Comparison of ENCODE assay signal across 20 cellular contexts in genomic region chr2:216791303-216791702, GRCh38.
DNase-seq lines count a peak whose midpoint lies in the region; ATAC-seq and TF ChIP-seq lines count a peak whose summit lies in the region.
"Had no signal": no experiment of that assay in that cellular context is flagged by ENCODE, and none has a peak within 500 bp of the region (broad histone marks: within the 10 kb centered on the region; RNA-seq: fewer than 3 reads in every experiment).

No MANE protein-coding gene starts in this region.

- H3K4me2 ChIP-seq in GM23248 (ENCODE audit: unreplicated experiment) (peak overlapping the region; percentile 19), mesenchymal stem cell (ENCODE audit: low read length, poor library complexity, severe bottlenecking) (no peak overlapping the region)

- TF ChIP-seq CTCF in esophagus squamous epithelium (IDR thresholded peaks at IDR 0.05), result no peak

- no peak overlapping the region for H2BK120ac ChIP-seq in mesenchymal stem cell (ENCODE audit: low read depth, low read length)

- intact Hi-C loops in esophagus squamous epithelium (cut with DNase I), result no loop called here

- H3K27ac ChIP-seq in GM23248, result peak overlapping the region; percentile 75
- H3K27ac ChIP-seq in esophagus squamous epithelium, result peak overlapping the region in 3 of 4 donors; percentile 44 to 72 (median 69)
- no peak overlapping the region for H3K27ac ChIP-seq in mesenchymal stem cell (ENCODE audit: low read length, poor library complexity, severe bottlenecking)
- peak overlapping the region; percentile 85 for H3K27ac ChIP-seq in subcutaneous abdominal adipose tissue (ENCODE audit: low read depth, low read length)
- H3K27ac ChIP-seq: colonic mucosa had no signal

- in situ Hi-C loops in GM23248 (cut with MboI), result no loop called here

- no peak overlapping the region for H4K8ac ChIP-seq in mesenchymal stem cell (ENCODE audit: low read length)

- no peak overlapping the region for H3K23ac ChIP-seq in mesenchymal stem cell (ENCODE audit: low read length in 2 of 2)

- no peak overlapping the region for H3K4ac ChIP-seq in mesenchymal stem cell (ENCODE audit: low read depth in 1 of 2, low read length in 2 of 2)

- TF ChIP-seq POLR2A in esophagus squamous epithelium (IDR thresholded peaks at IDR 0.05), result no peak

- H2BK5ac ChIP-seq in mesenchymal stem cell (ENCODE audit: low read depth, low read length, poor library complexity, severe bottlenecking), result no peak overlapping the region

- H3K79me2 ChIP-seq in GM23248 (ENCODE audit: insufficient read depth), result no peaks in the 10 kb centered on the region

- no peaks in the 10 kb centered on the region for H3K9me2 ChIP-seq in GM23248 (ENCODE audit: insufficient read depth)

- no peak overlapping the region for H3K14ac ChIP-seq in mesenchymal stem cell (ENCODE audit: low read length in 2 of 2)

- H3F3A ChIP-seq in GM23248 (ENCODE audit: insufficient read depth), result 0 out of 2 replicates have a peak, but pooled peaks cover 6% of the 10 kb centered on the region

- no peak overlapping the region for H4K91ac ChIP-seq in mesenchymal stem cell (ENCODE audit: low read length)

- H3K4me3 ChIP-seq in GM23248 (no peak overlapping the region), esophagus squamous epithelium (no peak overlapping the region), mesenchymal stem cell (ENCODE audit: insufficient read depth in 1 of 2, low read depth in 1 of 2, low read length in 2 of 2) (no peak overlapping the region), subcutaneous abdominal adipose tissue (ENCODE audit: low read depth in 1 of 5, low read length in 5 of 5) (no peak overlapping the region)
- H3K4me3 ChIP-seq: colonic mucosa, lung, upper lobe of left lung had no signal

- H2AFZ ChIP-seq in GM23248, result peak overlapping the region; percentile 65; the same call in 1 of the 2 replicates
- H2AFZ ChIP-seq in mesenchymal stem cell (ENCODE audit: low read depth, low read length), result no peak overlapping the region

- 20% methylated on average over 2 of the region's 2 CpGs for WGBS in GM23248 (ENCODE audit: low coverage in 1 of 2, low lambda C conversion rate in 2 of 2, missing lambda C conversion rate in 2 of 2), 2 experiments
- WGBS in esophagus squamous epithelium, 2 donors, result 40 to 78% methylated on average over 2 of the region's 2 CpGs
- 58% methylated on average over 1 of the region's 2 CpGs for WGBS in mesenchymal stem cell

- no peak overlapping the region for H2AK5ac ChIP-seq in mesenchymal stem cell (ENCODE audit: low read length, severe bottlenecking)

- H3K27me3 ChIP-seq in GM23248 (replicated peaks; ENCODE audit: insufficient read depth) (no peaks in the 10 kb centered on the region), esophagus squamous epithelium (peaks cover 0 to 13% (median 0%) of the 10 kb centered on the region in 4 donors), mesenchymal stem cell (ENCODE audit: control insufficient read depth in 1 of 2, insufficient read depth in 1 of 2, low read length in 2 of 2) (no peaks in the 10 kb centered on the region), subcutaneous abdominal adipose tissue (ENCODE audit: control insufficient read depth in 5 of 5, insufficient read depth in 4 of 5, low read length in 5 of 5) (no peaks in the 10 kb centered on the region)
- H3K27me3 ChIP-seq: colonic mucosa, upper lobe of left lung had no signal

- ATAC-seq in GM21360 (IDR thresholded peaks at IDR 0.05; ENCODE audit: unreplicated experiment), result no peak
- no peak for ATAC-seq in HG02642 (IDR thresholded peaks at IDR 0.05; ENCODE audit: poor library complexity, unreplicated experiment)
- ATAC-seq: naive thymus-derived CD4-positive, alpha-beta T cell; T-cell had no signal

- H3K9ac ChIP-seq in GM23248 (no peak overlapping the region), mesenchymal stem cell (ENCODE audit: low read length) (peak overlapping the region; percentile 20), subcutaneous abdominal adipose tissue (ENCODE audit: low read length in 5 of 5) (no peak overlapping the region)

- H2BK12ac ChIP-seq in mesenchymal stem cell (ENCODE audit: low read length in 2 of 2), result no peak overlapping the region

- peaks cover 23% of the 10 kb centered on the region for H3K4me1 ChIP-seq in GM23248 (ENCODE audit: insufficient read depth)
- H3K4me1 ChIP-seq in esophagus squamous epithelium, result peaks cover 0 to 49% (median 13%) of the 10 kb centered on the region in 3 donors
- H3K4me1 ChIP-seq in mesenchymal stem cell (ENCODE audit: control insufficient read depth, insufficient read depth, low read depth, low read length), result no peaks in the 10 kb centered on the region
- peaks cover 2 to 43% (median 35%) of the 10 kb centered on the region in 5 donors for H3K4me1 ChIP-seq in subcutaneous abdominal adipose tissue (ENCODE audit: control insufficient read depth in 5 of 5, insufficient read depth in 5 of 5, low read length in 5 of 5)
- H3K4me1 ChIP-seq: colonic mucosa had no signal

- H4K20me1 ChIP-seq in GM23248 (ENCODE audit: insufficient read depth), result no peaks in the 10 kb centered on the region

- H2BK15ac ChIP-seq in mesenchymal stem cell (ENCODE audit: low read depth, poor library complexity, severe bottlenecking), result no peak overlapping the region

- H3K79me1 ChIP-seq in mesenchymal stem cell (replicated peaks; ENCODE audit: low read length, poor library complexity, severe bottlenecking), result no peaks in the 10 kb centered on the region

- H3K9me3 ChIP-seq in GM23248 (ENCODE audit: low read depth) (no peaks in the 10 kb centered on the region), esophagus squamous epithelium (no peaks in the 10 kb centered on the region), mesenchymal stem cell (ENCODE audit: control insufficient read depth, low read length) (no peaks in the 10 kb centered on the region), subcutaneous abdominal adipose tissue (ENCODE audit: control insufficient read depth in 5 of 5, low read length in 5 of 5) (no peaks in the 10 kb centered on the region)
- H3K9me3 ChIP-seq: colonic mucosa, upper lobe of left lung had no signal

- no peaks in the 10 kb centered on the region for H3K36me3 ChIP-seq in GM23248 (ENCODE audit: low read depth)
- no peaks in the 10 kb centered on the region for H3K36me3 ChIP-seq in esophagus squamous epithelium
- no peaks in the 10 kb centered on the region for H3K36me3 ChIP-seq in mesenchymal stem cell (ENCODE audit: control insufficient read depth in 1 of 2, insufficient read depth in 2 of 2, low read depth in 1 of 2, low read length in 2 of 2)
- H3K36me3 ChIP-seq in subcutaneous abdominal adipose tissue (ENCODE audit: control insufficient read depth in 5 of 5, insufficient read depth in 5 of 5, low read length in 5 of 5), result no peaks in the 10 kb centered on the region
- H3K36me3 ChIP-seq: colonic mucosa, upper lobe of left lung had no signal

- peak; percentile 34 for DNase-seq in GM23248
- no peak for DNase-seq in esophagus squamous epithelium (lab: John Stamatoyannopoulos, UW)
- no peak for DNase-seq in mesenchymal stem cell
- no peak for DNase-seq in NCI-H1417 treated with DMSO at 0.1 percent for 48 hours (lab: John Stamatoyannopoulos, UW)
- DNase-seq in NCI-H446 treated with DMSO at 0.1 percent for 48 hours (lab: John Stamatoyannopoulos, UW), result no peak
- DNase-seq: activated naive CD4-positive, alpha-beta T cell; colonic mucosa; DND-41; naive thymus-derived CD4-positive, alpha-beta T cell; NCI-H187 treated with DMSO at 0.1 percent for 48 hours; NCI-H345; NK-92 treated with Interleukin-12 subunit alpha and Interleukin-12 subunit beta, amount 100 ng/mL, for 24 hours; posterior cingulate gyrus; stimulated activated CD4-positive, alpha-beta T cell treated with anti-CD3 and anti-CD28 coated beads, Interleukin-12 subunit alpha, Interleukin-12 subunit beta, amount 100 ng/mL, for 4 hours; T-cell; upper lobe of left lung had no signal

- no peak overlapping the region for H3K18ac ChIP-seq in mesenchymal stem cell (ENCODE audit: low read depth in 1 of 2, low read length in 2 of 2)
